25 cellular contexts compared by ENCODE assay signal in the genomic region with DNA sequence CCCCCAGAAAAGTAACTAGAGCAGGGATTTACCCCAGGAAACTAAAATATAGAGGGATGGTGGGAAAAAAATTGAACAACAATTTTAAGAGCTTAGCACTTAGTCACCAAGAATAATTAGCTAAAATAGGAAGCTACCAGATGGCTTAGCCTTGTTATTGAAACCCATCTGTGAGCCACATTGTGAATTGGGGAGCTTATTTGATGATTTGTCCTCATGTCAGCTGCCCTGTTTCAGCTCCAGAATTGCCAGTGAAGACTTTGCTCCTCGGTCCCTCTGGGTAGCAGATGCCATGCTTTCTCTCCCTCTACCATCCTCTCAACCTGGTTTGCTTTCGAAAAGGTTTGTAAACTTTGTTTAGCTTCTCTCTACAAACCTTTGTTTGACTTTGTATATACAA.
"Had no signal": no experiment of that assay in that cellular context is flagged by ENCODE, and none has a peak within 500 bp of the region (broad histone marks: within the 10 kb centered on the region; RNA-seq: fewer than 3 reads in every experiment).

No MANE protein-coding gene starts in this region.

- H3K27ac Mint-ChIP-seq: activated B cell treated with CpG ODN at 0.5 μM for 24 hours; activated CD4-positive, alpha-beta T cell treated with anti-CD3 and anti-CD28 coated beads for 36 hours; activated naive CD8-positive, alpha-beta T cell treated with anti-CD3 and anti-CD28 coated beads, Interleukin-2, amount 10 ng/mL, durations not matched to agents 7 days and 5 days; activated T-helper 2 cell treated with anti-CD3 and anti-CD28 coated beads, Interferon-gamma antibody, Interleukin-2, Interleukin-4, amounts not matched to agents 10 μg/mL and 5 μg/mL and 100 μg/mL, durations not matched to agents 14 hours and 24 hours and 36 hours; endodermal cell; memory B cell; natural killer cell treated with Interleukin-12 subunit alpha and Interleukin-12 subunit beta and Interleukin-15 and Interleukin-18, amount 100 ng/mL, for 72 hours; progenitor cell of endocrine pancreas had no signal

- H3K27me3 ChIP-seq: esophagus squamous epithelium, heart right ventricle, sigmoid colon, upper lobe of right lung had no signal

- ATAC-seq: activated CD4-positive, alpha-beta T cell treated with anti-CD3 and anti-CD28 coated beads for 36 hours; activated T-cell treated with anti-CD3 and anti-CD28 coated beads, Interleukin-2, amount 50 U/mL, for 4 hours; heart right ventricle; left cardiac atrium; natural killer cell treated with Interleukin-12 subunit alpha and Interleukin-12 subunit beta and Interleukin-15 and Interleukin-18, amount 100 ng/mL, for 72 hours; upper lobe of right lung had no signal

- H3K27ac ChIP-seq: esophagus squamous epithelium, heart right ventricle, sigmoid colon, upper lobe of right lung had no signal

- DNase-seq: activated B cell treated with CpG ODN at 0.5 μM for 24 hours; activated CD4-positive, alpha-beta T cell treated with anti-CD3 and anti-CD28 coated beads for 36 hours; activated CD4-positive, alpha-beta T cell treated with anti-CD3 and anti-CD28 coated beads, Interleukin-2, amount 50 U/mL, for 4 hours; activated CD8-positive, alpha-beta memory T cell treated with anti-CD3 and anti-CD28 coated beads for 24 hours; activated CD8-positive, alpha-beta memory T cell treated with anti-CD3 and anti-CD28 coated beads, Interleukin-2, amount 50 U/mL, for 4 hours; activated naive CD4-positive, alpha-beta T cell treated with Interleukin-2 at 50 U/mL for 16 hours; activated naive CD8-positive, alpha-beta T cell treated with anti-CD3 and anti-CD28 coated beads, Interleukin-2, amount 10 ng/mL, durations not matched to agents 7 days and 5 days; activated T-cell treated with anti-CD3 and anti-CD28 coated beads, Interleukin-2, amount 50 U/mL, for 4 hours; amniotic stem cell; cortex of kidney; endodermal cell; esophagus squamous epithelium; heart right ventricle; islet precursor cell; left cardiac atrium; retina; sigmoid colon; stimulated activated CD4-positive, alpha-beta T cell treated with anti-CD3 and anti-CD28 coated beads, Interleukin-4, amount 100 ng/mL, for 1 hour; stimulated activated naive CD4-positive, alpha-beta T cell treated with Interleukin-2 at 50 U/mL for 16 hours; T1000; upper lobe of right lung had no signal

- H3K27me3 Mint-ChIP-seq: memory B cell; natural killer cell treated with Interleukin-12 subunit alpha and Interleukin-12 subunit beta and Interleukin-15 and Interleukin-18, amount 100 ng/mL, for 72 hours; progenitor cell of endocrine pancreas had no signal

- H3K36me3 Mint-ChIP-seq: activated naive CD8-positive, alpha-beta T cell treated with anti-CD3 and anti-CD28 coated beads, Interleukin-2, amount 10 ng/mL, durations not matched to agents 7 days and 5 days; memory B cell; natural killer cell treated with Interleukin-12 subunit alpha and Interleukin-12 subunit beta and Interleukin-15 and Interleukin-18, amount 100 ng/mL, for 72 hours had no signal

- H3K4me1 ChIP-seq: heart right ventricle, sigmoid colon, upper lobe of right lung had no signal

- H3K4me3 ChIP-seq: esophagus squamous epithelium, heart right ventricle, sigmoid colon, upper lobe of right lung had no signal

- H3K4me3 Mint-ChIP-seq: activated B cell treated with CpG ODN at 0.5 μM for 24 hours; activated CD4-positive, alpha-beta T cell treated with anti-CD3 and anti-CD28 coated beads for 36 hours; activated naive CD8-positive, alpha-beta T cell treated with anti-CD3 and anti-CD28 coated beads, Interleukin-2, amount 10 ng/mL, durations not matched to agents 7 days and 5 days; activated T-cell treated with anti-CD3 and anti-CD28 coated beads, Interleukin-2, amount 50 U/mL, for 4 hours; endodermal cell; memory B cell; natural killer cell treated with Interleukin-12 subunit alpha and Interleukin-12 subunit beta and Interleukin-15 and Interleukin-18, amount 100 ng/mL, for 72 hours had no signal

- H3K9me3 ChIP-seq: esophagus squamous epithelium, heart right ventricle, sigmoid colon, upper lobe of right lung had no signal

- H3K9me3 Mint-ChIP-seq: activated T-cell treated with anti-CD3 and anti-CD28 coated beads, Interleukin-2, amount 50 U/mL, for 4 hours; activated T-helper 2 cell treated with anti-CD3 and anti-CD28 coated beads, Interferon-gamma antibody, Interleukin-2, Interleukin-4, amounts not matched to agents 10 μg/mL and 5 μg/mL and 100 μg/mL, durations not matched to agents 14 hours and 24 hours and 36 hours; endodermal cell had no signal

- H3K36me3 ChIP-seq: esophagus squamous epithelium, heart right ventricle, sigmoid colon, upper lobe of right lung had no signal

- H3K4me1 Mint-ChIP-seq: activated B cell treated with CpG ODN at 0.5 μM for 24 hours; activated CD4-positive, alpha-beta T cell treated with anti-CD3 and anti-CD28 coated beads for 36 hours; activated naive CD8-positive, alpha-beta T cell treated with anti-CD3 and anti-CD28 coated beads, Interleukin-2, amount 10 ng/mL, durations not matched to agents 7 days and 5 days; memory B cell had no signal
